Comparison of ENCODE assay signal across 19 cellular contexts in the genomic region with DNA sequence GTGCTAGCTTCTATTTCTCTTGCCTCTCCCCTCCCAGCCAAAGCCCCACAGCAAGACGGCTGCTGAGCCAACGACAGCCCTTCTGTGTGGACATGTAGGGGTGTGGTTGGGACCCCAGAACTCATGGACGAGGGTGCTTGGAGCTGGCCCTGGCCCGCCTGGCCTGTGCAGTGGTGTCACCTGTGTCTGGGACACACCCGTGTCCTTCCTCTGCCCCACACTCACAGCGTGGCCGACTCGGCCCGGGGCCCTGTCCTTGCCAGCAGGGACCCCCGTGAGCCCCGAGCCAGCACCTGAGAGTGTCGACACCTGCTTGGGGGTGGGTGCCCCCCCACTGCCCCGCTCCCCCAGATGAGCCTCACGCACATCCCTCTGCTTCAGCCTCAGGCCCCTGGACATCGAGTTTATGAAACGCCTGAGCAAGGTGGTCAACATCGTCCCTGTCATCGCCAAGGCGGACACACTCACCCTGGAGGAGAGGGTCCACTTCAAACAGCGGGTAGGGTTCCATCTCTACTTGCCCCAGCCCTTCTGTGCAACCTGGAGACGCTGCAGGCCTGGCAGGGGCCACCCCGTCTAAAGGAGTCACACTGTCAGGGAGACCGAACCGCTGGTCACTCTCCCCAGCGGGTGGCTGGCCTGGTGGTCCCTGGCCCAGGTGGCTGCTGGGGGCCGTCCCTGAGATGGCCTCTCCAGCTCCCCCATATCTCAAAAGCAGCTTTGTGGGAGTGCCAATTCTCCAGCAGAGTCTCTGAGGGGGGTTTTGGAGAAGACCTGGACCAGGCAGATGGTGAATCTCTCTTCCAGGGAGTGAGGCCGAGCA.
A peak's percentile ranks its signal among the peaks of the same experiment; 100 is the strongest.
DNase-seq lines count a peak whose midpoint lies in the region; ATAC-seq and TF ChIP-seq lines count a peak whose summit lies in the region.
"Had no signal": no experiment of that assay in that cellular context is flagged by ENCODE, and none has a peak within 500 bp of the region (broad histone marks: within the 10 kb centered on the region; RNA-seq: fewer than 3 reads in every experiment).

No MANE protein-coding gene starts in this region.

- no peaks in the 10 kb centered on the region for H3K27me3 ChIP-seq in gastroesophageal sphincter
- H3K27me3 ChIP-seq: brain microvascular endothelial cell had no signal

- 90% methylated on average over 4 of the region's 27 CpGs; no CpG with 5 or more reads in 1 of the 2 donors for WGBS in gastroesophageal sphincter (ENCODE audit: low coverage in 1 of 2), 2 donors

- H3K36me3 ChIP-seq in gastroesophageal sphincter = peaks cover 0 to 84% of the 10 kb centered on the region in 2 donors

- H3K9me3 Mint-ChIP-seq in activated naive CD8-positive, alpha-beta T cell (ENCODE audit: low read depth) = no peaks in the 10 kb centered on the region
- no peaks in the 10 kb centered on the region for H3K9me3 Mint-ChIP-seq in activated naive CD8-positive, alpha-beta T cell treated with anti-CD3 and anti-CD28 coated beads for 36 hours
- H3K9me3 Mint-ChIP-seq: activated T-helper 17 cell treated with anti-CD3 and anti-CD28 coated beads, Interleukin-2, amount 50 U/mL, for 72 hours; stimulated activated naive CD8-positive, alpha-beta T cell treated with anti-CD3 and anti-CD28 coated beads, Interleukin-15, Interleukin-2, amounts not matched to agents 100 ng/mL and 50 ng/mL, for 24 hours had no signal

- TF ChIP-seq CTCF in gastroesophageal sphincter (IDR thresholded peaks at IDR 0.05) (no peak), omental fat pad (IDR thresholded peaks at IDR 0.05) (no peak)

- peak overlapping the region; percentile 49 to 85 (median 79) for H3K27ac ChIP-seq in gastroesophageal sphincter
- H3K27ac ChIP-seq: brain microvascular endothelial cell had no signal

- H3K36me3 Mint-ChIP-seq in activated naive CD8-positive, alpha-beta T cell = no peaks in the 10 kb centered on the region
- peaks cover 25% of the 10 kb centered on the region for H3K36me3 Mint-ChIP-seq in activated naive CD8-positive, alpha-beta T cell treated with anti-CD3 and anti-CD28 coated beads for 36 hours

- no peak overlapping the region for H3K4me3 Mint-ChIP-seq in activated naive CD8-positive, alpha-beta T cell
- no peak overlapping the region for H3K4me3 Mint-ChIP-seq in activated naive CD8-positive, alpha-beta T cell treated with anti-CD3 and anti-CD28 coated beads for 36 hours
- H3K4me3 Mint-ChIP-seq: activated T-helper 17 cell treated with anti-CD3 and anti-CD28 coated beads, Interleukin-2, amount 50 U/mL, for 72 hours; stimulated activated naive CD8-positive, alpha-beta T cell treated with anti-CD3 and anti-CD28 coated beads, Interleukin-15, Interleukin-2, amounts not matched to agents 100 ng/mL and 50 ng/mL, for 24 hours had no signal

- ATAC-seq in gastroesophageal sphincter = peak; percentile 0
- ATAC-seq in omental fat pad (ENCODE audit: low FRiP score) = peak; percentile 3
- ATAC-seq: activated T-helper 17 cell treated with anti-CD3 and anti-CD28 coated beads, Interleukin-2, amount 50 U/mL, for 72 hours; HCT116; naive thymus-derived CD4-positive, alpha-beta T cell had no signal

- H3K4me3 ChIP-seq in gastroesophageal sphincter = no peak overlapping the region

- TF ChIP-seq POLR2A in gastroesophageal sphincter (IDR thresholded peaks at IDR 0.05) = no peak

- peaks cover 13% of the 10 kb centered on the region for H3K4me1 Mint-ChIP-seq in activated naive CD8-positive, alpha-beta T cell (ENCODE audit: low read depth)
- peaks cover 23% of the 10 kb centered on the region for H3K4me1 Mint-ChIP-seq in activated naive CD8-positive, alpha-beta T cell treated with anti-CD3 and anti-CD28 coated beads for 36 hours

- no peak for DNase-seq in activated naive CD8-positive, alpha-beta T cell treated with anti-CD3 and anti-CD28 coated beads for 36 hours
- DNase-seq in omental fat pad (ENCODE audit: low spot score) (no peak), HuH-7.5 (ENCODE audit: low spot score) (no peak), NCI-H510A treated with DMSO at 0.1 percent for 48 hours (lab: John Stamatoyannopoulos, UW) (no peak), NCI-H128 (lab: John Stamatoyannopoulos, UW; ENCODE audit: unreplicated experiment) (no peak), SHP77 (lab: John Stamatoyannopoulos, UW) (no peak)
- DNase-seq: ACHN; activated CD4-positive, alpha-beta T cell treated with anti-CD3 and anti-CD28 coated beads for 4 hours; brain microvascular endothelial cell; Calu3; kidney glomerular epithelial cell; NCI-H2029; SHP77 treated with DMSO at 0.1 percent for 48 hours had no signal

- no peaks in the 10 kb centered on the region for H3K27me3 Mint-ChIP-seq in activated naive CD8-positive, alpha-beta T cell
- H3K27me3 Mint-ChIP-seq in activated naive CD8-positive, alpha-beta T cell treated with anti-CD3 and anti-CD28 coated beads for 36 hours = no peaks in the 10 kb centered on the region
- H3K27me3 Mint-ChIP-seq: activated T-helper 17 cell treated with anti-CD3 and anti-CD28 coated beads, Interleukin-2, amount 50 U/mL, for 72 hours; naive thymus-derived CD4-positive, alpha-beta T cell; stimulated activated naive CD8-positive, alpha-beta T cell treated with anti-CD3 and anti-CD28 coated beads, Interleukin-15, Interleukin-2, amounts not matched to agents 100 ng/mL and 50 ng/mL, for 24 hours had no signal

- no peak for TF ChIP-seq EP300 in gastroesophageal sphincter (IDR thresholded peaks at IDR 0.05)

- H3K27ac Mint-ChIP-seq in activated naive CD8-positive, alpha-beta T cell = peak overlapping the region; percentile 46
- H3K27ac Mint-ChIP-seq in activated naive CD8-positive, alpha-beta T cell treated with anti-CD3 and anti-CD28 coated beads for 36 hours = no peak overlapping the region
- H3K27ac Mint-ChIP-seq: activated T-helper 17 cell treated with anti-CD3 and anti-CD28 coated beads, Interleukin-2, amount 50 U/mL, for 72 hours; stimulated activated naive CD8-positive, alpha-beta T cell treated with anti-CD3 and anti-CD28 coated beads, Interleukin-15, Interleukin-2, amounts not matched to agents 100 ng/mL and 50 ng/mL, for 24 hours had no signal

- H3K9me3 ChIP-seq in gastroesophageal sphincter = no peaks in the 10 kb centered on the region

- H3K4me1 ChIP-seq in gastroesophageal sphincter = peaks cover 0 to 60% (median 30%) of the 10 kb centered on the region in 3 donors
